Comparison of ENCODE assay signal across 1 cellular context in the genomic region with DNA sequence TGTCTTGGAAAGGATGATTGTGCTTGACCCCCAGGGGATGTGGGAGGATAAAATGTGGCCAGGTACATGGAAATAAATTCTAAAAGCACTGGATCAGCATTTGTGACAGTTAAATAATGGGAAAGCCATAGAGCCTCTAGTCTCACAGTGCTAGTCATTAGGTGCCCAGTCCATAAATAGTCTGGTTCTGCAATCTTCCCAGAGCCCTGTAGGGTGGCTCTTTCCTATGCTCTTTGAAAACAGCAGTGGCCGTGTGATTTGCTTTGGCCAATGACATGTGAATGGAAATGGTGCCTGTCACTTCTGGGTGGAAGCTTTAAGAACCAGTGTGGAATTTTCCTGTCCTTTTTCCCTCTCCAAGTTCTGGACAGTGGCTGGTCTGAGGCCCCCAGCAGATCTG.
TF ChIP-seq lines count a peak whose summit lies in the region.

No MANE protein-coding gene starts in this region.

TF ChIP-seq in HepG2, 621 proteins besides CTCF, POLR2A, EP300 and RAD21 (continued from another document):
- TF ChIP-seq, protein P1, sequence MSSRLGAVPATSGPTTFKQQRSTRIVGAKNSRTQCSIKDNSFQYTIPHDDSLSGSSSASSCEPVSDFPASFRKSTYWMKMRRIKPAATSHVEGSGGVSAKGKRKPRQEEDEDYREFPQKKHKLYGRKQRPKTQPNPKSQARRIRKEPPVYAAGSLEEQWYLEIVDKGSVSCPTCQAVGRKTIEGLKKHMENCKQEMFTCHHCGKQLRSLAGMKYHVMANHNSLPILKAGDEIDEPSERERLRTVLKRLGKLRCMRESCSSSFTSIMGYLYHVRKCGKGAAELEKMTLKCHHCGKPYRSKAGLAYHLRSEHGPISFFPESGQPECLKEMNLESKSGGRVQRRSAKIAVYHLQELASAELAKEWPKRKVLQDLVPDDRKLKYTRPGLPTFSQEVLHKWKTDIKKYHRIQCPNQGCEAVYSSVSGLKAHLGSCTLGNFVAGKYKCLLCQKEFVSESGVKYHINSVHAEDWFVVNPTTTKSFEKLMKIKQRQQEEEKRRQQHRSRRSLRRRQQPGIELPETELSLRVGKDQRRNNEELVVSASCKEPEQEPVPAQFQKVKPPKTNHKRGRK (CRISPR knock-in tag; IDR thresholded peaks at IDR 0.05): no peak
- no peak for TF ChIP-seq ZNF329 (CRISPR knock-in tag; IDR thresholded peaks at IDR 0.05; ENCODE audit: low read depth)
- no peak for TF ChIP-seq ZNF17 (CRISPR knock-in tag; IDR thresholded peaks at IDR 0.05)
- TF ChIP-seq TFDP2 (CRISPR knock-in tag; IDR thresholded peaks at IDR 0.05): no peak
